ENCODE assay signal across 21 cellular contexts in the genomic region with DNA sequence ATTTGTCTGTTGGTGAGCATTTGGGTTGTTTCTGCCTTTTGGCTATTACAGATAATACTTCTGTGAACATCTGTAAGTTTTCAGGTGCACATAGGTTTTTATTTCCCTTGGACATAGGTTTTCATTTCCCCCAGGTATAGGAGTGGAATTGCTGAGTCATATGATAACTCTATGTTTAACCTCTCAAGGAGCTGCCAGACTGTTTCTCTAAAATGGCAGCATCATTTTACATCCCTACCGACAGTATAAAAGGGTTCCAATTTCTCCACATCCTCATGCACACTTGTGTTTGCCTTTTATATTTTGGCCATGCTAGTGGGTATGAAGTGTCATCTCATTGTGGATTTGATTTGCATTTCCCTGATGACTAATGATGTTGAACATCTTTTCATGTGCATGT. TPM values are rescaled to one million over a fixed set of nuclear protein-coding genes. Genes with fewer than 3 reads are reported as not detected.
DNase-seq lines count a peak whose midpoint lies in the region; ATAC-seq lines count a peak whose summit lies in the region.
"Had no signal": no experiment of that assay in that cellular context is flagged by ENCODE, and none has a peak within 500 bp of the region (broad histone marks: within the 10 kb centered on the region; RNA-seq: fewer than 3 reads in every experiment).

No MANE protein-coding gene starts in this region.

- ATAC-seq in HG03520 (IDR thresholded peaks at IDR 0.05; ENCODE audit: unreplicated experiment): no peak
- ATAC-seq: activated naive CD8-positive, alpha-beta T cell treated with anti-CD3 and anti-CD28 coated beads, Interleukin-2, amount 50 U/mL, for 24 hours; effector memory CD8-positive, alpha-beta T cell; GM23338 had no signal

- DNase-seq in NCI-H1417 (lab: John Stamatoyannopoulos, UW) (peak in 2 of 3 experiments; percentile 10 to 80), NCI-H1417 treated with DMSO at 0.1 percent for 48 hours (lab: John Stamatoyannopoulos, UW) (no peak), DMS79 (lab: John Stamatoyannopoulos, UW) (peak; percentile 4), M059J (ENCODE audit: low read depth) (peak; percentile 33), NCI-H69 (lab: John Stamatoyannopoulos, UW) (peak; percentile 72), SK-N-DZ (ENCODE audit: low spot score) (no peak), OCI-M1 (lab: John Stamatoyannopoulos, UW) (no peak)
- DNase-seq: activated CD4-positive, alpha-beta T cell treated with anti-CD3 and anti-CD28 coated beads for 48 hours; activated CD8-positive, alpha-beta memory T cell treated with anti-CD3 and anti-CD28 coated beads, Interleukin-2, amount 50 U/mL, for 4 hours; activated effector memory CD4-positive, alpha-beta T cell treated with Interleukin-2 at 50 U/mL for 16 hours; activated naive CD8-positive, alpha-beta T cell treated with anti-CD3 and anti-CD28 coated beads, Interleukin-2, amount 50 U/mL, for 24 hours; effector memory CD8-positive, alpha-beta T cell; NCI-H82; nucleus accumbens; PC-9; retina; SHP77 treated with DMSO at 0.1 percent for 48 hours; spleen; T-helper 1 cell had no signal

RNA-seq across cellular contexts. Expression of a gene that starts 53.5 kb away (rescaled TPM):
- 32.6 and 33.4 TPM in 2 replicates for total RNA-seq in M059J (2014; rRNA removed; shearing (Covaris generic))
- polyA plus RNA-seq in SK-N-DZ (2014; cell fraction: cytosol; rRNA removed): 23.0 and 23.9 TPM in 2 replicates
- polyA plus RNA-seq in SK-N-DZ (2014; cell fraction: nucleus; rRNA removed): 12.8 and 34.5 TPM in 2 replicates

Comparison
In these comparisons a context has a peak if more than half of its experiments do, and no peak if none do; other contexts are left out.
1. DNase-seq: peak in NCI-H1417 (2 of 3), DMS79 (single experiment), M059J (single experiment) and NCI-H69 (single experiment); none in NCI-H1417 treated with DMSO at 0.1 percent for 48 hours (single experiment), SK-N-DZ (single experiment) and OCI-M1 (single experiment).